In the genomic region with DNA sequence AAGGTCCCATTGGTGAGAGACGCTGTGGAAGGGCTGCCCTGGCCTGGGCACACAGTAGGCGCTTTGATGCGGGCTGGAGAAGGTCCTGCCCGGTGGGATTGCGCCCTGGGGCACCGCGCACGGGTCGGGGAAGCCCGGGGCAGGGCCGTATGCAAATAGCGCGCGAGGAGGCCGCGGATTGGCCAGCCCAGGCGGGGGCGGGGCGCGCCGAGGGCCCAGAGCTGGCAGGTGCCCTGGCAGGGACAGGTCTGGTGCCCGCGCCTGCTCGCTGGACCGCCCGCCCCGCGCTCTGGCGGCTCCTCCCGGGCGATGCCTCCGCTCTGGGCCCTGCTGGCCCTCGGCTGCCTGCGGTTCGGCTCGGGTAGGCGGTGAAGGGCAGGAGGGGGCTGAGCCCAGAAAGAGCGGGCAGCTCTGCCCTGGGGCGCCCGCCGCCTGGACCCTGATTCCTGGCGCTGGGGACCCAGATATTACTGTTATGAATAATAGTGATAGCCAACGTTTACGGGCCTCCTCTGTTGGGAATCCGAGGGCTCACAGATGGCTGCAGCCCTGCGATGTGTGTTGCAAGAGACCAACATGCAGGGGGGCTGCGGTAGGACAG, we compare ENCODE assay signal across 9 cellular contexts. TPM values are rescaled to one million over a fixed set of nuclear protein-coding genes. Genes with fewer than 3 reads are reported as not detected.
DNase-seq lines count a peak whose midpoint lies in the region; ATAC-seq and TF ChIP-seq lines count a peak whose summit lies in the region.
"Had no signal": no experiment of that assay in that cellular context is flagged by ENCODE, and none has a peak within 500 bp of the region (broad histone marks: within the 10 kb centered on the region; RNA-seq: fewer than 3 reads in every experiment).

A gene (plus strand): TSS at position 245 of the 601 bp plus-strand sequence. CDS start 65 bp downstream, at position 310.

- H3K4me1 ChIP-seq in iPS-18a (ENCODE audit: control insufficient read depth, low read depth, low read length), result peaks cover 6% of the 10 kb centered on the region

- H3K27me3 ChIP-seq in iPS-18a (ENCODE audit: control insufficient read depth, insufficient read depth, low read length), result peaks cover 16% of the 10 kb centered on the region

- no peak for TF ChIP-seq CTCF in osteocyte (IDR thresholded peaks at IDR 0.05)

- peak within 1 kb of the TSS; percentile 62 for H3K4me3 ChIP-seq in iPS-18a (ENCODE audit: low read length)

- H3K36me3 ChIP-seq in iPS-18a (ENCODE audit: control insufficient read depth, low read depth, low read length), result no peaks in the 10 kb centered on the region

- peaks cover 28% of the 10 kb centered on the region for H3K27me3 Mint-ChIP-seq in activated naive CD8-positive, alpha-beta T cell treated with anti-CD3 and anti-CD28 coated beads, Interleukin-2, amount 50 U/mL, for 24 hours
- H3K27me3 Mint-ChIP-seq in osteocyte (ENCODE audit: unreplicated experiment), result peaks cover 13% of the 10 kb centered on the region

- peaks cover 26% of the 10 kb centered on the region for H3K4me1 Mint-ChIP-seq in activated naive CD8-positive, alpha-beta T cell treated with anti-CD3 and anti-CD28 coated beads, Interleukin-2, amount 50 U/mL, for 24 hours
- H3K4me1 Mint-ChIP-seq in osteocyte (ENCODE audit: unreplicated experiment), result peaks cover 19% of the 10 kb centered on the region

- H3K27ac ChIP-seq in iPS-18a (ENCODE audit: low read length), result no peak within 1 kb of the TSS

- H3K9me3 Mint-ChIP-seq in activated naive CD8-positive, alpha-beta T cell treated with anti-CD3 and anti-CD28 coated beads, Interleukin-2, amount 50 U/mL, for 24 hours, result no peaks in the 10 kb centered on the region
- no peaks in the 10 kb centered on the region for H3K9me3 Mint-ChIP-seq in osteocyte (ENCODE audit: unreplicated experiment)

- no peak within 1 kb of the TSS for H3K4me3 Mint-ChIP-seq in activated naive CD8-positive, alpha-beta T cell treated with anti-CD3 and anti-CD28 coated beads, Interleukin-2, amount 50 U/mL, for 24 hours
- no peak within 1 kb of the TSS for H3K4me3 Mint-ChIP-seq in osteocyte (ENCODE audit: unreplicated experiment)

- DNase-seq in RPMI8226 (peak; percentile 72), T1000 (lab: John Stamatoyannopoulos, UW) (no peak), superior temporal gyrus (ENCODE audit: extremely low spot score) (no peak), osteocyte (ENCODE audit: extremely low spot score, unreplicated experiment) (no peak)
- DNase-seq in activated naive CD8-positive, alpha-beta T cell treated with anti-CD3 and anti-CD28 coated beads, Interleukin-2, amount 50 U/mL, for 24 hours, result peak; percentile 67
- peak; percentile 22 to 53 for DNase-seq in stimulated activated CD4-positive, alpha-beta T cell treated with anti-CD3 and anti-CD28 coated beads, Interleukin-12 subunit alpha, Interleukin-12 subunit beta, amount 100 ng/mL, for 24 hours (ENCODE audit: low read depth in 2 of 2)

- peak; percentile 52 for ATAC-seq in GM18502 (IDR thresholded peaks at IDR 0.05; ENCODE audit: poor library complexity, unreplicated experiment)
- peak; percentile 79 for ATAC-seq in activated naive CD8-positive, alpha-beta T cell treated with anti-CD3 and anti-CD28 coated beads, Interleukin-2, amount 50 U/mL, for 24 hours

- H3K36me3 Mint-ChIP-seq in activated naive CD8-positive, alpha-beta T cell treated with anti-CD3 and anti-CD28 coated beads, Interleukin-2, amount 50 U/mL, for 24 hours (ENCODE audit: low read depth), result no peaks in the 10 kb centered on the region
- H3K36me3 Mint-ChIP-seq in osteocyte (ENCODE audit: unreplicated experiment), result no peaks in the 10 kb centered on the region

- H3K27ac Mint-ChIP-seq in activated naive CD8-positive, alpha-beta T cell treated with anti-CD3 and anti-CD28 coated beads, Interleukin-2, amount 50 U/mL, for 24 hours, result no peak within 1 kb of the TSS
- no peak within 1 kb of the TSS for H3K27ac Mint-ChIP-seq in osteocyte (ENCODE audit: unreplicated experiment)

- H3K9me3 ChIP-seq in iPS-18a (ENCODE audit: control insufficient read depth, low read depth, low read length), result no peaks in the 10 kb centered on the region

- H3K9ac ChIP-seq in iPS-18a (ENCODE audit: low read length), result peak within 1 kb of the TSS; percentile 33

RNA-seq across cellular contexts. Expression of the gene that starts here (rescaled TPM):
- not detected in 2 replicates for total RNA-seq in osteocyte
- total RNA-seq: myocyte had no signal

Comparison
In these comparisons a context has a peak if more than half of its experiments do, and no peak if none do; other contexts are left out.
1. DNase-seq: peak in RPMI8226 (single experiment), activated naive CD8-positive, alpha-beta T cell treated with anti-CD3 and anti-CD28 coated beads, Interleukin-2, amount 50 U/mL, for 24 hours (single experiment) and stimulated activated CD4-positive, alpha-beta T cell treated with anti-CD3 and anti-CD28 coated beads, Interleukin-12 subunit alpha, Interleukin-12 subunit beta, amount 100 ng/mL, for 24 hours (2 of 2); none in T1000 (single experiment), superior temporal gyrus (single experiment) and osteocyte (single experiment).